ENCODE assay signal across 1 cellular context in genomic region chr1:226728448-226728847, GRCh38.
TF ChIP-seq lines count a peak whose summit lies in the region.

No MANE protein-coding gene starts in this region.

TF ChIP-seq in HEK293, 187 proteins besides CTCF, POLR2A, EP300 and RAD21 (continued from another document):
- no peak for TF ChIP-seq ZBTB6 (tag by site-specific recombination; IDR thresholded peaks at IDR 0.05)
